11 cellular contexts compared by ENCODE assay signal in the genomic region with DNA sequence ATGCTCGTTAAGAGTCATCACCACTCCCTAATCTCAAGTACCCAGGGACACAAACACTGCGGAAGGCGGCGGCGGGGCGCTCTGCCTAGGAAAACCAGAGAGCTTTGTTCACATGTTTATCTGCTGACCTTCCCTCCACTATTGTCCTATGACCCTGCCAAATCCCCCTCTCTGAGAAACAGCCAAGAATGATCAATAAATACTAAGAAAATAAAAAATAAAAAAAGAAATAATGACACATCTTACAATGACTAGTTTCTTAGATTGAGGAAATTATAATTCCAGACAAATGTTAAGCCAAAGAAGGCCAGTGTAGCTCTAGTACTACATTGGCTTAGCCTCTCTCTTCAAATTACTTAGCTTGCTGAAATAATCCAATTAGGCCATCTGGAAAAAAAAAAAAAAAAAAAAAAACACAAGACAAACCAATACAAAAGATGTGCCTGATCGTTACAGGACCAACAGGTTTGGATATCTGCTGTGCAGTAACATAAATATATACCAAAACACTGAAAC. TPM values are rescaled to one million over a fixed set of nuclear protein-coding genes. Genes with fewer than 3 reads are reported as not detected.
A peak's percentile ranks its signal among the peaks of the same experiment; 100 is the strongest.
DNase-seq lines count a peak whose midpoint lies in the region; ATAC-seq and TF ChIP-seq lines count a peak whose summit lies in the region.
"Had no signal": no experiment of that assay in that cellular context is flagged by ENCODE, and none has a peak within 500 bp of the region (broad histone marks: within the 10 kb centered on the region; RNA-seq: fewer than 3 reads in every experiment).

No MANE protein-coding gene starts in this region.

- no peak overlapping the region for H2AFZ ChIP-seq in mammary epithelial cell (ENCODE audit: low read depth, low read length)
- no peak overlapping the region for H2AFZ ChIP-seq in osteoblast (ENCODE audit: low read length)

- H3K79me2 ChIP-seq in mammary epithelial cell (ENCODE audit: insufficient read depth, low read length) (no peaks in the 10 kb centered on the region), osteoblast (ENCODE audit: insufficient read depth, low read length) (peaks cover 4% of the 10 kb centered on the region)

- TSS peak; percentile 35 for BruUV-seq in mammary epithelial cell (replicated peaks; lab: Mats Ljungman, UMichigan)

- in situ Hi-C loops in mammary epithelial cell (cut with MboI; ENCODE audit: low sequenced_read_pairs in 2 of 2), result no loop called here

- H3K27ac ChIP-seq in mammary epithelial cell (ENCODE audit: insufficient read depth, low read depth, low read length) (peak overlapping the region; percentile 40), osteoblast (ENCODE audit: low read depth, low read length) (no peak overlapping the region), vagina (no peak overlapping the region)
- H3K27ac ChIP-seq: brain microvascular endothelial cell, pancreas had no signal

- TF ChIP-seq CTCF in mammary epithelial cell (conservative IDR thresholded peaks at IDR 0.05 in 1 of 2, IDR thresholded peaks at IDR 0.05 in 1 of 2; ENCODE audit: extremely low read depth in 1 of 2, insufficient read depth in 1 of 2, low read depth in 1 of 2, low read length in 2 of 2) (no peak), osteoblast (IDR thresholded peaks at IDR 0.05; ENCODE audit: extremely low read depth, low read depth, low read length) (no peak), vagina (IDR thresholded peaks at IDR 0.05) (no peak)

- DNase-seq in DMS53 (lab: John Stamatoyannopoulos, UW) (peak; percentile 50), DMS53 treated with DMSO at 0.1 percent for 48 hours (lab: John Stamatoyannopoulos, UW; ENCODE audit: unreplicated experiment) (no peak), NCI-H2171 treated with DMSO at 0.1 percent for 48 hours (lab: John Stamatoyannopoulos, UW) (peak; percentile 66), mammary epithelial cell (no peak), osteoblast (ENCODE audit: insufficient read length, low spot score, missing footprints) (peak; percentile 19), vagina (ENCODE audit: extremely low spot score in 2 of 2) (no peak)
- DNase-seq: 8988T, brain microvascular endothelial cell, pancreas had no signal

- H3K4me2 ChIP-seq in mammary epithelial cell (ENCODE audit: insufficient read depth, low read depth, low read length) (no peak overlapping the region), osteoblast (ENCODE audit: insufficient read depth, low read length) (no peak overlapping the region)

- WGBS in mammary epithelial cell (ENCODE audit: low coverage, missing lambda C conversion rate), result 25% methylated on average over 7 of the region's 7 CpGs

- no peak for TF ChIP-seq POLR2A in vagina (IDR thresholded peaks at IDR 0.05)

- CTCF ChIA-PET in mammary epithelial cell (lab: Charles Lee; ENCODE audit: low non-redundant PET), result no interaction called here

- H3K9me3 ChIP-seq in mammary epithelial cell (replicated peaks; ENCODE audit: insufficient read depth, low read length), result no peaks in the 10 kb centered on the region
- no peaks in the 10 kb centered on the region for H3K9me3 ChIP-seq in osteoblast (ENCODE audit: low read depth, low read length)
- H3K9me3 ChIP-seq in vagina, result no peaks in the 10 kb centered on the region
- H3K9me3 ChIP-seq: pancreas had no signal

- H3K9ac ChIP-seq in mammary epithelial cell (ENCODE audit: insufficient read depth, low read length), result no peak overlapping the region

- dilution Hi-C loops in mammary epithelial cell (cut with HindIII; ENCODE audit: low sequenced_read_pairs), result no loop called here

- H3K4me3 ChIP-seq in mammary epithelial cell (replicated peaks in 1 of 3; ENCODE audit: insufficient read depth in 1 of 3, low read depth in 2 of 3, low read length in 3 of 3), result no peak overlapping the region
- H3K4me3 ChIP-seq in osteoblast (ENCODE audit: insufficient read depth, low read length), result no peak overlapping the region
- H3K4me3 ChIP-seq in vagina, result no peak overlapping the region
- H3K4me3 ChIP-seq: pancreas had no signal

- H4K20me1 ChIP-seq in mammary epithelial cell (ENCODE audit: insufficient read depth, low read length) (no peaks in the 10 kb centered on the region), osteoblast (ENCODE audit: insufficient read depth, low read length) (no peaks in the 10 kb centered on the region)

- intact Hi-C loops in mammary epithelial cell (cut with micrococcal nuclease), result no loop called here
- intact Hi-C loops in vagina (cut with DNase I), result no loop called here

- H3K4me1 ChIP-seq in mammary epithelial cell (ENCODE audit: insufficient read depth, low read length), result peaks cover 32% of the 10 kb centered on the region
- H3K4me1 ChIP-seq in osteoblast (ENCODE audit: insufficient read depth, low read length), result peaks cover 21% of the 10 kb centered on the region
- H3K4me1 ChIP-seq in vagina, result peaks cover 15% of the 10 kb centered on the region
- H3K4me1 ChIP-seq: pancreas had no signal

- H3K36me3 ChIP-seq in mammary epithelial cell (ENCODE audit: insufficient read depth, low read length), result no peaks in the 10 kb centered on the region
- H3K36me3 ChIP-seq in osteoblast (ENCODE audit: insufficient read depth, low read length), result no peaks in the 10 kb centered on the region
- H3K36me3 ChIP-seq in vagina, result no peaks in the 10 kb centered on the region
- H3K36me3 ChIP-seq: brain microvascular endothelial cell, pancreas had no signal

- H3K27me3 ChIP-seq in mammary epithelial cell (ENCODE audit: insufficient read depth, low read length) (no peaks in the 10 kb centered on the region), osteoblast (ENCODE audit: insufficient read depth, low read length) (no peaks in the 10 kb centered on the region), vagina (no peaks in the 10 kb centered on the region)
- H3K27me3 ChIP-seq: brain microvascular endothelial cell had no signal

- ATAC-seq in HG02623 (IDR thresholded peaks at IDR 0.05; ENCODE audit: unreplicated experiment), result no peak
- ATAC-seq in GM18511 (IDR thresholded peaks at IDR 0.05; ENCODE audit: unreplicated experiment), result no peak
- ATAC-seq: pancreas had no signal

RNA-seq across cellular contexts. Expression of a gene that starts 58.0 kb away (rescaled TPM):
- total RNA-seq in mammary epithelial cell, result 1 to 10 TPM; 2.2 TPM
- 0.07 TPM for polyA plus RNA-seq in mammary epithelial cell
- not detected for polyA minus RNA-seq in mammary epithelial cell
- total RNA-seq in osteoblast, result 3.5 and 3.6 TPM in 2 replicates
- total RNA-seq in vagina, result 10.6 TPM

Comparison
In these comparisons a context has a peak if more than half of its experiments do, and no peak if none do; other contexts are left out.
1. DNase-seq: peak in DMS53 (single experiment), NCI-H2171 treated with DMSO at 0.1 percent for 48 hours (single experiment) and osteoblast (single experiment); none in DMS53 treated with DMSO at 0.1 percent for 48 hours (single experiment), mammary epithelial cell (single experiment) and vagina (0 of 2).